ENCODE assay signal across 11 cellular contexts in genomic region chrX:63930140-63930539, GRCh38.
DNase-seq lines count a peak whose midpoint lies in the region; ATAC-seq and TF ChIP-seq lines count a peak whose summit lies in the region.
"Had no signal": no experiment of that assay in that cellular context is flagged by ENCODE, and none has a peak within 500 bp of the region (broad histone marks: within the 10 kb centered on the region; RNA-seq: fewer than 3 reads in every experiment).

No MANE protein-coding gene starts in this region.

- DNase-seq in left ventricle myocardium inferior, result no peak
- DNase-seq in right atrium auricular region (ENCODE audit: low spot score), result no peak
- DNase-seq in epithelial cell of esophagus (ENCODE audit: low read depth), result peak; percentile 16
- no peak for DNase-seq in upper lobe of right lung
- no peak for DNase-seq in NCI-H446 (lab: John Stamatoyannopoulos, UW)
- DNase-seq in NCI-H1436 treated with DMSO at 0.1 percent for 48 hours (lab: John Stamatoyannopoulos, UW), result no peak
- DNase-seq: activated gamma-delta T cell; CD8-positive, alpha-beta memory T cell had no signal

- H4K20me1 ChIP-seq in OCI-LY1 (ENCODE audit: insufficient read depth, low read length), result no peaks in the 10 kb centered on the region

- H3K4me2 ChIP-seq in OCI-LY1 (ENCODE audit: low read length), result no peak overlapping the region

- H3K9me3 ChIP-seq in left ventricle myocardium inferior (replicated peaks) (no peaks in the 10 kb centered on the region), right atrium auricular region (no peaks in the 10 kb centered on the region), OCI-LY1 (ENCODE audit: low read length) (no peaks in the 10 kb centered on the region), upper lobe of right lung (no peaks in the 10 kb centered on the region)

- H3K4me1 ChIP-seq in left ventricle myocardium inferior (no peaks in the 10 kb centered on the region), right atrium auricular region (no peaks in the 10 kb centered on the region), OCI-LY1 (ENCODE audit: insufficient read depth, low read length, severe bottlenecking) (no peaks in the 10 kb centered on the region), upper lobe of right lung (no peaks in the 10 kb centered on the region)

- no peak overlapping the region for H2AFZ ChIP-seq in OCI-LY1 (ENCODE audit: low read length)

- H3F3A ChIP-seq in OCI-LY1 (ENCODE audit: insufficient read depth, low read length), result no peaks in the 10 kb centered on the region

- TF ChIP-seq CTCF in left ventricle myocardium inferior (IDR thresholded peaks at IDR 0.05; ENCODE audit: borderline replicate concordance), result peak; percentile 47
- peak in 1 of 2 donors; percentile 38 for TF ChIP-seq CTCF in right atrium auricular region (IDR thresholded peaks at IDR 0.05)
- TF ChIP-seq CTCF in OCI-LY1 (IDR thresholded peaks at IDR 0.05; ENCODE audit: low read length), result peak; percentile 13; the same call in 1 of the 2 replicates
- TF ChIP-seq CTCF in epithelial cell of esophagus (IDR thresholded peaks at IDR 0.05; ENCODE audit: insufficient read depth, low read depth, low read length, missing control alignments), result peak; percentile 27
- peak; percentile 23 for TF ChIP-seq CTCF in upper lobe of right lung (IDR thresholded peaks at IDR 0.05)

- no peaks in the 10 kb centered on the region for H3K36me3 ChIP-seq in left ventricle myocardium inferior
- no peaks in the 10 kb centered on the region for H3K36me3 ChIP-seq in right atrium auricular region
- H3K36me3 ChIP-seq in OCI-LY1 (ENCODE audit: insufficient read depth, low read length), result no peaks in the 10 kb centered on the region
- no peaks in the 10 kb centered on the region for H3K36me3 ChIP-seq in upper lobe of right lung

- intact Hi-C loops in left ventricle myocardium inferior (cut with micrococcal nuclease), result no loop called here
- intact Hi-C loops in upper lobe of right lung (cut with DNase I), result no loop called here

- H3K79me2 ChIP-seq in OCI-LY1 (ENCODE audit: insufficient read depth, low read length), result no peaks in the 10 kb centered on the region

- H3K27me3 ChIP-seq in left ventricle myocardium inferior (ENCODE audit: low read depth) (no peaks in the 10 kb centered on the region), right atrium auricular region (no peaks in the 10 kb centered on the region), OCI-LY1 (ENCODE audit: insufficient read depth, low read length) (no peaks in the 10 kb centered on the region), upper lobe of right lung (no peaks in the 10 kb centered on the region)

- ATAC-seq in upper lobe of right lung (no peak), GM21717 (IDR thresholded peaks at IDR 0.05; ENCODE audit: unreplicated experiment) (no peak)
- ATAC-seq: sciatic nerve had no signal

- H3K4me3 ChIP-seq in left ventricle myocardium inferior (no peak overlapping the region), right atrium auricular region (no peak overlapping the region), OCI-LY1 (ENCODE audit: low read depth, low read length, poor library complexity, severe bottlenecking) (no peak overlapping the region), epithelial cell of esophagus (ENCODE audit: low read length) (no peak overlapping the region), upper lobe of right lung (no peak overlapping the region)

- H3K9ac ChIP-seq in OCI-LY1 (ENCODE audit: low read length), result no peak overlapping the region

- H3K27ac ChIP-seq in left ventricle myocardium inferior (replicated peaks) (no peak overlapping the region), right atrium auricular region (no peak overlapping the region), OCI-LY1 (ENCODE audit: low read depth, low read length, poor library complexity, severe bottlenecking) (no peak overlapping the region), upper lobe of right lung (no peak overlapping the region)

- H3K9me2 ChIP-seq in OCI-LY1 (ENCODE audit: low read depth, low read length), result no peaks in the 10 kb centered on the region
